ENCODE assay signal across 10 cellular contexts in genomic region chr12:46556105-46556559, GRCh38.
DNase-seq lines count a peak whose midpoint lies in the region; ATAC-seq and TF ChIP-seq lines count a peak whose summit lies in the region.
"Had no signal": no experiment of that assay in that cellular context is flagged by ENCODE, and none has a peak within 500 bp of the region (broad histone marks: within the 10 kb centered on the region; RNA-seq: fewer than 3 reads in every experiment).

No MANE protein-coding gene starts in this region.

- TF ChIP-seq EP300 in gastroesophageal sphincter (IDR thresholded peaks at IDR 0.05), result no peak
- peak in 1 of 4 donors; percentile 72 for TF ChIP-seq EP300 in sigmoid colon (IDR thresholded peaks at IDR 0.05)

- H3K9me3 ChIP-seq in gastroesophageal sphincter (no peaks in the 10 kb centered on the region), sigmoid colon (no peaks in the 10 kb centered on the region)

- H3K27me3 ChIP-seq in gastroesophageal sphincter, result no peaks in the 10 kb centered on the region
- H3K27me3 ChIP-seq in sigmoid colon, result no peaks in the 10 kb centered on the region

- H3K36me3 ChIP-seq in gastroesophageal sphincter, result no peaks in the 10 kb centered on the region
- no peaks in the 10 kb centered on the region for H3K36me3 ChIP-seq in sigmoid colon

- H3K27ac ChIP-seq in gastroesophageal sphincter (peak overlapping the region; percentile 10 to 68 (median 36)), sigmoid colon (peak overlapping the region; percentile 35 to 82 (median 72))

- 10 to 15% methylated on average over 2 of the region's 2 CpGs for WGBS in gastroesophageal sphincter (ENCODE audit: low coverage in 1 of 2), 2 donors
- WGBS in sigmoid colon, 2 donors, result 65 to 76% methylated on average over 2 of the region's 2 CpGs

- TF ChIP-seq CTCF in gastroesophageal sphincter (IDR thresholded peaks at IDR 0.05) (no peak), sigmoid colon (IDR thresholded peaks at IDR 0.05) (no peak)

- intact Hi-C loops in sigmoid colon (cut with DNase I), result loop anchor here (5.0 kb wide), 2 partner anchors 154 to 174 kb away; no protein-coding TSS in a partner anchor

- H3K4me3 ChIP-seq in gastroesophageal sphincter (no peak overlapping the region), sigmoid colon (no peak overlapping the region)

- DNase-seq in EL, result peak; percentile 97
- peak; percentile 86 to 99 for DNase-seq in SW 1271 (lab: John Stamatoyannopoulos, UW)
- no peak for DNase-seq in sigmoid colon
- DNase-seq in NCI-H524 (lab: John Stamatoyannopoulos, UW), result no peak
- no peak for DNase-seq in NOMO-1 treated with dmso at 0.1 percent for 144 hours (lab: John Stamatoyannopoulos, UW; ENCODE audit: unreplicated experiment)
- DNase-seq: GOT3; stimulated activated naive B cell treated with anti-CD40 and anti-IgM and Interleukin-4, amounts not matched to agents 10 μg/mL and 1 μg/mL and 100 μg/mL, for 72 hours had no signal

- TF ChIP-seq POLR2A in gastroesophageal sphincter (IDR thresholded peaks at IDR 0.05) (no peak), sigmoid colon (IDR thresholded peaks at IDR 0.05) (no peak)

- H3K4me1 ChIP-seq in gastroesophageal sphincter (peaks cover 4 to 47% (median 6%) of the 10 kb centered on the region in 3 donors), sigmoid colon (peaks cover 0 to 71% (median 44%) of the 10 kb centered on the region in 4 donors)

- ATAC-seq in gastroesophageal sphincter (peak; percentile 78), GM21381 (IDR thresholded peaks at IDR 0.05; ENCODE audit: unreplicated experiment) (no peak), HG03139 (IDR thresholded peaks at IDR 0.05; ENCODE audit: unreplicated experiment) (no peak)
- ATAC-seq: stimulated activated naive B cell treated with anti-CD40 and anti-IgM and Interleukin-4, amounts not matched to agents 10 μg/mL and 1 μg/mL and 100 μg/mL, for 72 hours had no signal

Comparison
In these comparisons a context has a peak if more than half of its experiments do, and no peak if none do; other contexts are left out.
1. DNase-seq: peak in EL (single experiment) and SW 1271 (2 of 2); none in sigmoid colon (single experiment), NCI-H524 (0 of 2) and NOMO-1 treated with dmso at 0.1 percent for 144 hours (single experiment).